ENCODE assay signal across 18 cellular contexts in the genomic region with DNA sequence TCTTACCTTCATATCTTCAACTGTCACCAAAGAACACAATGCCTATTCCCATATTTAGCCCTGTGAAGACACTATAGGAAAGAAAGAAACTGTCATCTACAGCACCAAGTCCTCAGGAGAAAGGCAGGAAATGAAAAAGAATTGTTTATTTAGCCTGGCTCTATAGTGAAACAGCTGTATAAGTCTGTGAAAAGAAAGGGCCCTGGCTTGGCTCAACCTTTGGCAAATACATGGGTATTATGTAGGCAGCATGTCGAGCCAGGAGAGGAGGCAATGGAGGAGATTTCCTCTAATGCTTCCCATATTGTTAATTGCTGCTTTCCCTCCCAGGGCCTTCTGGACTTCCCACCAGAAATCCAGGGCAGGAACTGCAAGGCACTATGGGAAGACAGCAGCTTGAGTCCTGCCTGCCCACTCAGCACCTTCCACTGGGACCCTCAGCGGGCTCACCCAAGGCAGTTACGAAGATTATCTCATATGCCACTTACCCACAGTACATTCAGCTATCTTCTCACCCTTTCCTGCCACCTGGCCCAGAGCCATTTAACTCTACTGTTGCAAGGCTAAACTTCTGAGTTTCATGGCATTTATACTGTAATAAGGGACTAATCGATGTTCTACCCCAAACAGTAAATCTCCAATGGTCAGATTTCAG. TPM values are rescaled to one million over a fixed set of nuclear protein-coding genes. Genes with fewer than 3 reads are reported as not detected.
DNase-seq lines count a peak whose midpoint lies in the region; ATAC-seq lines count a peak whose summit lies in the region.
"Had no signal": no experiment of that assay in that cellular context is flagged by ENCODE, and none has a peak within 500 bp of the region (broad histone marks: within the 10 kb centered on the region; RNA-seq: fewer than 3 reads in every experiment).

No MANE protein-coding gene starts in this region.

- ATAC-seq in Right ventricle myocardium inferior (peak; percentile 40), Right ventricle myocardium superior (ENCODE audit: poor library complexity) (peak; percentile 32), HG02852 (IDR thresholded peaks at IDR 0.05; ENCODE audit: unreplicated experiment) (no peak), HG02610 (IDR thresholded peaks at IDR 0.05; ENCODE audit: unreplicated experiment) (no peak)
- ATAC-seq: GM12878 had no signal

- no peak overlapping the region for H3K9ac ChIP-seq in mesenchymal stem cell (ENCODE audit: low read length)

- DNase-seq in Right ventricle myocardium inferior (ENCODE audit: missing footprints) = peak; percentile 61
- DNase-seq in cardiac septum (ENCODE audit: low spot score) = no peak
- DNase-seq in Right ventricle myocardium superior = no peak
- DNase-seq in mesenchymal stem cell = no peak
- no peak for DNase-seq in cerebellum (ENCODE audit: low spot score)
- DNase-seq in glomerular visceral epithelial cell (ENCODE audit: extremely low spot score) = no peak
- DNase-seq: COR-L47, DMS53, H7, Karpas-422, NCI-H1417, NCI-H2029 treated with DMSO at 0.1 percent for 48 hours, NCI-H510A treated with DMSO at 0.1 percent for 48 hours, PC-9 had no signal

- no peaks in the 10 kb centered on the region for H3K9me3 ChIP-seq in mesenchymal stem cell (ENCODE audit: control insufficient read depth, low read length)

- no peak overlapping the region for H2BK5ac ChIP-seq in mesenchymal stem cell (ENCODE audit: low read depth, low read length, poor library complexity, severe bottlenecking)

- H3K79me1 ChIP-seq in mesenchymal stem cell (replicated peaks; ENCODE audit: low read length, poor library complexity, severe bottlenecking) = peaks cover 3% of the 10 kb centered on the region

- intact Hi-C loops in Right ventricle myocardium inferior (cut with DNase I) = no loop called here
- intact Hi-C loops in cardiac septum (cut with DNase I) = no loop called here
- intact Hi-C loops in Right ventricle myocardium superior (cut with DNase I) = no loop called here

- H2AK5ac ChIP-seq in mesenchymal stem cell (ENCODE audit: low read length, severe bottlenecking) = no peak overlapping the region

- 78% methylated on average over 3 of the region's 4 CpGs for WGBS in mesenchymal stem cell

- H3K4me1 ChIP-seq in mesenchymal stem cell (ENCODE audit: control insufficient read depth, insufficient read depth, low read depth, low read length) = no peaks in the 10 kb centered on the region

- no peak overlapping the region for H3K23ac ChIP-seq in mesenchymal stem cell (ENCODE audit: low read length in 2 of 2)

- no peak overlapping the region for H3K14ac ChIP-seq in mesenchymal stem cell (ENCODE audit: low read length in 2 of 2)

- no peak overlapping the region for H2BK15ac ChIP-seq in mesenchymal stem cell (ENCODE audit: low read depth, poor library complexity, severe bottlenecking)

- H2BK12ac ChIP-seq in mesenchymal stem cell (ENCODE audit: low read length in 2 of 2) = no peak overlapping the region

- no peaks in the 10 kb centered on the region for H3K27me3 ChIP-seq in mesenchymal stem cell (ENCODE audit: control insufficient read depth in 1 of 2, insufficient read depth in 1 of 2, low read length in 2 of 2)

- H3K18ac ChIP-seq in mesenchymal stem cell (ENCODE audit: low read depth in 1 of 2, low read length in 2 of 2) = no peak overlapping the region

- no peak overlapping the region for H3K4me2 ChIP-seq in mesenchymal stem cell (ENCODE audit: low read length, poor library complexity, severe bottlenecking)
- H3K4me2 ChIP-seq: PC-9 had no signal

- H4K8ac ChIP-seq in mesenchymal stem cell (ENCODE audit: low read length) = peak overlapping the region; percentile 66

- H3K4ac ChIP-seq in mesenchymal stem cell (ENCODE audit: low read depth in 1 of 2, low read length in 2 of 2) = no peak overlapping the region

- H4K91ac ChIP-seq in mesenchymal stem cell (ENCODE audit: low read length) = peak overlapping the region; percentile 64

- no peak overlapping the region for H3K27ac ChIP-seq in mesenchymal stem cell (ENCODE audit: low read length, poor library complexity, severe bottlenecking)
- H3K27ac ChIP-seq: C4-2B, PC-9 had no signal

- no peak overlapping the region for H2BK120ac ChIP-seq in mesenchymal stem cell (ENCODE audit: low read depth, low read length)

- no peaks in the 10 kb centered on the region for H3K36me3 ChIP-seq in mesenchymal stem cell (ENCODE audit: control insufficient read depth in 1 of 2, insufficient read depth in 2 of 2, low read depth in 1 of 2, low read length in 2 of 2)

- H2AFZ ChIP-seq in mesenchymal stem cell (ENCODE audit: low read depth, low read length) = no peak overlapping the region
- H2AFZ ChIP-seq: PC-9 had no signal

- H3K4me3 ChIP-seq in mesenchymal stem cell (ENCODE audit: insufficient read depth in 1 of 2, low read depth in 1 of 2, low read length in 2 of 2) = no peak overlapping the region
- H3K4me3 ChIP-seq: GM12878, PC-9 had no signal

RNA-seq across cellular contexts. Expression of gene SLC8A1, which starts 30.1 kb away (rescaled TPM):
- total RNA-seq in Right ventricle myocardium inferior (999 TPM), cardiac septum (906 TPM), Right ventricle myocardium superior (958 TPM), cerebellum (71.5 TPM)
- 0.93 TPM for polyA plus RNA-seq in mesenchymal stem cell (2013, experiment 1 of 2)
- 1.2 TPM for polyA plus RNA-seq in mesenchymal stem cell (2013, experiment 2 of 2)

Comparison
In these comparisons a context has a peak if more than half of its experiments do, and no peak if none do; other contexts are left out.
1. ATAC-seq: peak in Right ventricle myocardium inferior (single experiment) and Right ventricle myocardium superior (single experiment); none in HG02852 (single experiment) and HG02610 (single experiment).
2. RNA of gene SLC8A1, which starts 30.1 kb away (total RNA-seq): 999 TPM in Right ventricle myocardium inferior (single experiment), 958 TPM in Right ventricle myocardium superior (single experiment) and 906 TPM in cardiac septum (single experiment); 71.5 TPM in cerebellum (single experiment); every median in the first group is over 10 times any median in the second.